Comparison of ENCODE assay signal across 1 cellular context in the genomic region with DNA sequence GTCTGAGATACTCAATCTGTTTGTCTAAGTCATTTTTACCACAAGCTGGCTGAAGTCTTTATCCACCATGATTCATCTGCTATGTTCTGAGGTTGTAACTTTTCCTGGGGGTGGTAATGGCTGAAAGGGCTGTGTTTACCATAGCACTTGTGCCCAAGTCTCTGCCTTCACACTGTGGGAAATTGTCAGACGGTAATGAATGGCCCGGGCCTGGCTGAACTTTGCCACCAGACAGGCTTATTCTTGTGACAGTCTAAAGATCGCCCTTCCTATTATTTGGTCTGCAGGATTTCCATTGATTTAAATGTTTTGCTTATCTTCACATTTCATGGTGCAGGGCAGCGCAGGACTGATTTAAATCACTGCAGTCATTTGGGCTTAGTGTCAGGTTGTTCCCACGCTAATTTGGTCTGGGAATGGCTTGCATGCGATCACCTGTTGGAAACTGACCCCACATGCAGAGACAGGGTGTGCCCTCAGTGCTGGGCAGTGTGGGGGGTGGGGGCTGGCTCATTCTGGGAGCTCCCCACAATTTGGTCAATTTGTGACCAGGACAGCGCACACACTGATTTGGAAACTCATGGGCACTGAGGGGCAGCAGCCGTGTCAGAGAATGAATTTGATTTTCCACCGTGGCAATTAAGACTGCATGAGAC.
TF ChIP-seq lines count a peak whose summit lies in the region.

No MANE protein-coding gene starts in this region.

TF ChIP-seq in HepG2, 621 proteins besides CTCF, POLR2A, EP300 and RAD21 (continued from another document and continues in another):
- TF ChIP-seq, protein P1, sequence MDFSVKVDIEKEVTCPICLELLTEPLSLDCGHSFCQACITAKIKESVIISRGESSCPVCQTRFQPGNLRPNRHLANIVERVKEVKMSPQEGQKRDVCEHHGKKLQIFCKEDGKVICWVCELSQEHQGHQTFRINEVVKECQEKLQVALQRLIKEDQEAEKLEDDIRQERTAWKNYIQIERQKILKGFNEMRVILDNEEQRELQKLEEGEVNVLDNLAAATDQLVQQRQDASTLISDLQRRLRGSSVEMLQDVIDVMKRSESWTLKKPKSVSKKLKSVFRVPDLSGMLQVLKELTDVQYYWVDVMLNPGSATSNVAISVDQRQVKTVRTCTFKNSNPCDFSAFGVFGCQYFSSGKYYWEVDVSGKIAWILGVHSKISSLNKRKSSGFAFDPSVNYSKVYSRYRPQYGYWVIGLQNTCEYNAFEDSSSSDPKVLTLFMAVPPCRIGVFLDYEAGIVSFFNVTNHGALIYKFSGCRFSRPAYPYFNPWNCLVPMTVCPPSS (IDR thresholded peaks at IDR 0.05), result no peak
- peak; percentile 83 for TF ChIP-seq HDAC1 (CRISPR knock-in tag; IDR thresholded peaks at IDR 0.05)
- TF ChIP-seq ZBTB20 (CRISPR knock-in tag; IDR thresholded peaks at IDR 0.05; ENCODE audit: borderline replicate concordance, low read depth), result no peak
- TF ChIP-seq SKI (IDR thresholded peaks at IDR 0.05; ENCODE audit: partially characterized antibody), result peak; percentile 87
- no peak for TF ChIP-seq CBFB (CRISPR knock-in tag; IDR thresholded peaks at IDR 0.05)
- TF ChIP-seq YY1 (IDR thresholded peaks at IDR 0.05; ENCODE audit: insufficient read depth, insufficient replicate concordance, low read depth, low read length), result no peak
- no peak for TF ChIP-seq FOXA1 (IDR thresholded peaks at IDR 0.05)
- 0 out of 2 replicates have a peak, but pooled peaks have one; percentile 5 for TF ChIP-seq FOXA1 (CRISPR knock-in tag; IDR thresholded peaks at IDR 0.05)
- TF ChIP-seq HHEX (CRISPR knock-in tag; IDR thresholded peaks at IDR 0.05), result peak; percentile 62; the same call in 1 of the 2 replicates
- TF ChIP-seq, protein P2, sequence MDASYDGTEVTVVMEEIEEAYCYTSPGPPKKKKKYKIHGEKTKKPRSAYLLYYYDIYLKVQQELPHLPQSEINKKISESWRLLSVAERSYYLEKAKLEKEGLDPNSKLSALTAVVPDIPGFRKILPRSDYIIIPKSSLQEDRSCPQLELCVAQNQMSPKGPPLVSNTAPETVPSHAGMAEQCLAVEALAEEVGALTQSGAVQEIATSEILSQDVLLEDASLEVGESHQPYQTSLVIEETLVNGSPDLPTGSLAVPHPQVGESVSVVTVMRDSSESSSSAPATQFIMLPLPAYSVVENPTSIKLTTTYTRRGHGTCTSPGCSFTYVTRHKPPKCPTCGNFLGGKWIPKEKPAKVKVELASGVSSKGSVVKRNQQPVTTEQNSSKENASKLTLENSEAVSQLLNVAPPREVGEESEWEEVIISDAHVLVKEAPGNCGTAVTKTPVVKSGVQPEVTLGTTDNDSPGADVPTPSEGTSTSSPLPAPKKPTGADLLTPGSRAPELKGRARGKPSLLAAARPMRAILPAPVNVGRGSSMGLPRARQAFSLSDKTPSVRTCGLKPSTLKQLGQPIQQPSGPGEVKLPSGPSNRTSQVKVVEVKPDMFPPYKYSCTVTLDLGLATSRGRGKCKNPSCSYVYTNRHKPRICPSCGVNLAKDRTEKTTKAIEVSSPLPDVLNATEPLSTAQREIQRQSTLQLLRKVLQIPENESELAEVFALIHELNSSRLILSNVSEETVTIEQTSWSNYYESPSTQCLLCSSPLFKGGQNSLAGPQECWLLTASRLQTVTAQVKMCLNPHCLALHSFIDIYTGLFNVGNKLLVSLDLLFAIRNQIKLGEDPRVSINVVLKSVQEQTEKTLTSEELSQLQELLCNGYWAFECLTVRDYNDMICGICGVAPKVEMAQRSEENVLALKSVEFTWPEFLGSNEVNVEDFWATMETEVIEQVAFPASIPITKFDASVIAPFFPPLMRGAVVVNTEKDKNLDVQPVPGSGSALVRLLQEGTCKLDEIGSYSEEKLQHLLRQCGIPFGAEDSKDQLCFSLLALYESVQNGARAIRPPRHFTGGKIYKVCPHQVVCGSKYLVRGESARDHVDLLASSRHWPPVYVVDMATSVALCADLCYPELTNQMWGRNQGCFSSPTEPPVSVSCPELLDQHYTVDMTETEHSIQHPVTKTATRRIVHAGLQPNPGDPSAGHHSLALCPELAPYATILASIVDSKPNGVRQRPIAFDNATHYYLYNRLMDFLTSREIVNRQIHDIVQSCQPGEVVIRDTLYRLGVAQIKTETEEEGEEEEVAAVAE (CRISPR knock-in tag; IDR thresholded peaks at IDR 0.05; ENCODE audit: borderline replicate concordance), result no peak
- no peak for TF ChIP-seq TAF1 (CRISPR knock-in tag; IDR thresholded peaks at IDR 0.05)
- no peak for TF ChIP-seq KDM6A (CRISPR knock-in tag; IDR thresholded peaks at IDR 0.05; ENCODE audit: low read depth)
- TF ChIP-seq RCOR2 (CRISPR knock-in tag; IDR thresholded peaks at IDR 0.05), result 0 out of 2 replicates have a peak, but pooled peaks have one; percentile 51
- TF ChIP-seq BCL6 (CRISPR knock-in tag; IDR thresholded peaks at IDR 0.05), result peak; percentile 72
- TF ChIP-seq ZSCAN9 (CRISPR knock-in tag; IDR thresholded peaks at IDR 0.05; ENCODE audit: borderline replicate concordance), result no peak
- TF ChIP-seq, protein P3, sequence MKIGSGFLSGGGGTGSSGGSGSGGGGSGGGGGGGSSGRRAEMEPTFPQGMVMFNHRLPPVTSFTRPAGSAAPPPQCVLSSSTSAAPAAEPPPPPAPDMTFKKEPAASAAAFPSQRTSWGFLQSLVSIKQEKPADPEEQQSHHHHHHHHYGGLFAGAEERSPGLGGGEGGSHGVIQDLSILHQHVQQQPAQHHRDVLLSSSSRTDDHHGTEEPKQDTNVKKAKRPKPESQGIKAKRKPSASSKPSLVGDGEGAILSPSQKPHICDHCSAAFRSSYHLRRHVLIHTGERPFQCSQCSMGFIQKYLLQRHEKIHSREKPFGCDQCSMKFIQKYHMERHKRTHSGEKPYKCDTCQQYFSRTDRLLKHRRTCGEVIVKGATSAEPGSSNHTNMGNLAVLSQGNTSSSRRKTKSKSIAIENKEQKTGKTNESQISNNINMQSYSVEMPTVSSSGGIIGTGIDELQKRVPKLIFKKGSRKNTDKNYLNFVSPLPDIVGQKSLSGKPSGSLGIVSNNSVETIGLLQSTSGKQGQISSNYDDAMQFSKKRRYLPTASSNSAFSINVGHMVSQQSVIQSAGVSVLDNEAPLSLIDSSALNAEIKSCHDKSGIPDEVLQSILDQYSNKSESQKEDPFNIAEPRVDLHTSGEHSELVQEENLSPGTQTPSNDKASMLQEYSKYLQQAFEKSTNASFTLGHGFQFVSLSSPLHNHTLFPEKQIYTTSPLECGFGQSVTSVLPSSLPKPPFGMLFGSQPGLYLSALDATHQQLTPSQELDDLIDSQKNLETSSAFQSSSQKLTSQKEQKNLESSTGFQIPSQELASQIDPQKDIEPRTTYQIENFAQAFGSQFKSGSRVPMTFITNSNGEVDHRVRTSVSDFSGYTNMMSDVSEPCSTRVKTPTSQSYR (CRISPR knock-in tag; IDR thresholded peaks at IDR 0.05; ENCODE audit: borderline replicate concordance), result no peak
- TF ChIP-seq, protein P4, sequence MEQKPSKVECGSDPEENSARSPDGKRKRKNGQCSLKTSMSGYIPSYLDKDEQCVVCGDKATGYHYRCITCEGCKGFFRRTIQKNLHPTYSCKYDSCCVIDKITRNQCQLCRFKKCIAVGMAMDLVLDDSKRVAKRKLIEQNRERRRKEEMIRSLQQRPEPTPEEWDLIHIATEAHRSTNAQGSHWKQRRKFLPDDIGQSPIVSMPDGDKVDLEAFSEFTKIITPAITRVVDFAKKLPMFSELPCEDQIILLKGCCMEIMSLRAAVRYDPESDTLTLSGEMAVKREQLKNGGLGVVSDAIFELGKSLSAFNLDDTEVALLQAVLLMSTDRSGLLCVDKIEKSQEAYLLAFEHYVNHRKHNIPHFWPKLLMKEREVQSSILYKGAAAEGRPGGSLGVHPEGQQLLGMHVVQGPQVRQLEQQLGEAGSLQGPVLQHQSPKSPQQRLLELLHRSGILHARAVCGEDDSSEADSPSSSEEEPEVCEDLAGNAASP (CRISPR knock-in tag; IDR thresholded peaks at IDR 0.05; ENCODE audit: borderline replicate concordance), result no peak
- no peak for TF ChIP-seq GTF3A (CRISPR knock-in tag; conservative IDR thresholded peaks at IDR 0.05)
- TF ChIP-seq HNF4G (IDR thresholded peaks at IDR 0.05; ENCODE audit: borderline replicate concordance, low read depth, low read length), result peak; percentile 81
- TF ChIP-seq HNF4G (CRISPR knock-in tag; IDR thresholded peaks at IDR 0.05; ENCODE audit: borderline replicate concordance, low read depth), result no peak
- TF ChIP-seq, protein P5, sequence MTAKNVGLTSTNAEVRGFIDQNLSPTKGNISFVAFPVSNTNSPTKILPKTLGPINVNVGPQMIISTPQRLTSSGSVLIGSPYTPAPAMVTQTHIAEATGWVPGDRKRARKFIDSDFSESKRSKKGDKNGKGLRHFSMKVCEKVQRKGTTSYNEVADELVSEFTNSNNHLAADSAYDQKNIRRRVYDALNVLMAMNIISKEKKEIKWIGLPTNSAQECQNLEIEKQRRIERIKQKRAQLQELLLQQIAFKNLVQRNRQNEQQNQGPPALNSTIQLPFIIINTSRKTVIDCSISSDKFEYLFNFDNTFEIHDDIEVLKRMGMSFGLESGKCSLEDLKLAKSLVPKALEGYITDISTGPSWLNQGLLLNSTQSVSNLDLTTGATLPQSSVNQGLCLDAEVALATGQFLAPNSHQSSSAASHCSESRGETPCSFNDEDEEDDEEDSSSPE (CRISPR knock-in tag; IDR thresholded peaks at IDR 0.05), result no peak
- no peak for TF ChIP-seq ZBTB42 (CRISPR knock-in tag; IDR thresholded peaks at IDR 0.05)
- TF ChIP-seq HMG20A (CRISPR knock-in tag; IDR thresholded peaks at IDR 0.05; ENCODE audit: borderline replicate concordance), result peak; percentile 70
- no peak for TF ChIP-seq NKX3-1 (CRISPR knock-in tag; IDR thresholded peaks at IDR 0.05)
- TF ChIP-seq ZNF83 (CRISPR knock-in tag; IDR thresholded peaks at IDR 0.05; ENCODE audit: borderline replicate concordance), result no peak
- no peak for TF ChIP-seq GLI4 (CRISPR knock-in tag; IDR thresholded peaks at IDR 0.05; ENCODE audit: borderline replicate concordance)
- TF ChIP-seq PHF21A (CRISPR knock-in tag; IDR thresholded peaks at IDR 0.05), result peak; percentile 93
- TF ChIP-seq ZNF747 (CRISPR knock-in tag; IDR thresholded peaks at IDR 0.05; ENCODE audit: borderline replicate concordance), result no peak
- TF ChIP-seq ZNF121 (CRISPR knock-in tag; IDR thresholded peaks at IDR 0.05), result no peak
- no peak for TF ChIP-seq ELF3 (CRISPR knock-in tag; IDR thresholded peaks at IDR 0.05)
- TF ChIP-seq ZNF891 (CRISPR knock-in tag; IDR thresholded peaks at IDR 0.05), result no peak
- no peak for TF ChIP-seq SOX13 (IDR thresholded peaks at IDR 0.05)
- TF ChIP-seq SOX13 (CRISPR knock-in tag; conservative IDR thresholded peaks at IDR 0.05 in 1 of 2, IDR thresholded peaks at IDR 0.05 in 1 of 2), result peak in 1 of 2 experiments; percentile 61; a peak in 2 of 4 replicates
- no peak for TF ChIP-seq MAFF (IDR thresholded peaks at IDR 0.05; ENCODE audit: low read depth, low read length)
- TF ChIP-seq ZBTB7B (CRISPR knock-in tag; IDR thresholded peaks at IDR 0.05), result no peak
- TF ChIP-seq EED (CRISPR knock-in tag; IDR thresholded peaks at IDR 0.05), result no peak
- TF ChIP-seq, protein P6, sequence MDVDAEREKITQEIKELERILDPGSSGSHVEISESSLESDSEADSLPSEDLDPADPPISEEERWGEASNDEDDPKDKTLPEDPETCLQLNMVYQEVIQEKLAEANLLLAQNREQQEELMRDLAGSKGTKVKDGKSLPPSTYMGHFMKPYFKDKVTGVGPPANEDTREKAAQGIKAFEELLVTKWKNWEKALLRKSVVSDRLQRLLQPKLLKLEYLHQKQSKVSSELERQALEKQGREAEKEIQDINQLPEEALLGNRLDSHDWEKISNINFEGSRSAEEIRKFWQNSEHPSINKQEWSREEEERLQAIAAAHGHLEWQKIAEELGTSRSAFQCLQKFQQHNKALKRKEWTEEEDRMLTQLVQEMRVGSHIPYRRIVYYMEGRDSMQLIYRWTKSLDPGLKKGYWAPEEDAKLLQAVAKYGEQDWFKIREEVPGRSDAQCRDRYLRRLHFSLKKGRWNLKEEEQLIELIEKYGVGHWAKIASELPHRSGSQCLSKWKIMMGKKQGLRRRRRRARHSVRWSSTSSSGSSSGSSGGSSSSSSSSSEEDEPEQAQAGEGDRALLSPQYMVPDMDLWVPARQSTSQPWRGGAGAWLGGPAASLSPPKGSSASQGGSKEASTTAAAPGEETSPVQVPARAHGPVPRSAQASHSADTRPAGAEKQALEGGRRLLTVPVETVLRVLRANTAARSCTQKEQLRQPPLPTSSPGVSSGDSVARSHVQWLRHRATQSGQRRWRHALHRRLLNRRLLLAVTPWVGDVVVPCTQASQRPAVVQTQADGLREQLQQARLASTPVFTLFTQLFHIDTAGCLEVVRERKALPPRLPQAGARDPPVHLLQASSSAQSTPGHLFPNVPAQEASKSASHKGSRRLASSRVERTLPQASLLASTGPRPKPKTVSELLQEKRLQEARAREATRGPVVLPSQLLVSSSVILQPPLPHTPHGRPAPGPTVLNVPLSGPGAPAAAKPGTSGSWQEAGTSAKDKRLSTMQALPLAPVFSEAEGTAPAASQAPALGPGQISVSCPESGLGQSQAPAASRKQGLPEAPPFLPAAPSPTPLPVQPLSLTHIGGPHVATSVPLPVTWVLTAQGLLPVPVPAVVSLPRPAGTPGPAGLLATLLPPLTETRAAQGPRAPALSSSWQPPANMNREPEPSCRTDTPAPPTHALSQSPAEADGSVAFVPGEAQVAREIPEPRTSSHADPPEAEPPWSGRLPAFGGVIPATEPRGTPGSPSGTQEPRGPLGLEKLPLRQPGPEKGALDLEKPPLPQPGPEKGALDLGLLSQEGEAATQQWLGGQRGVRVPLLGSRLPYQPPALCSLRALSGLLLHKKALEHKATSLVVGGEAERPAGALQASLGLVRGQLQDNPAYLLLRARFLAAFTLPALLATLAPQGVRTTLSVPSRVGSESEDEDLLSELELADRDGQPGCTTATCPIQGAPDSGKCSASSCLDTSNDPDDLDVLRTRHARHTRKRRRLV (CRISPR knock-in tag; IDR thresholded peaks at IDR 0.05), result no peak
- peak; percentile 39; the same call in 1 of the 2 replicates for TF ChIP-seq GATAD2A (CRISPR knock-in tag; IDR thresholded peaks at IDR 0.05)
- TF ChIP-seq ZNF143 (CRISPR knock-in tag; IDR thresholded peaks at IDR 0.05), result no peak
- TF ChIP-seq, protein P7, sequence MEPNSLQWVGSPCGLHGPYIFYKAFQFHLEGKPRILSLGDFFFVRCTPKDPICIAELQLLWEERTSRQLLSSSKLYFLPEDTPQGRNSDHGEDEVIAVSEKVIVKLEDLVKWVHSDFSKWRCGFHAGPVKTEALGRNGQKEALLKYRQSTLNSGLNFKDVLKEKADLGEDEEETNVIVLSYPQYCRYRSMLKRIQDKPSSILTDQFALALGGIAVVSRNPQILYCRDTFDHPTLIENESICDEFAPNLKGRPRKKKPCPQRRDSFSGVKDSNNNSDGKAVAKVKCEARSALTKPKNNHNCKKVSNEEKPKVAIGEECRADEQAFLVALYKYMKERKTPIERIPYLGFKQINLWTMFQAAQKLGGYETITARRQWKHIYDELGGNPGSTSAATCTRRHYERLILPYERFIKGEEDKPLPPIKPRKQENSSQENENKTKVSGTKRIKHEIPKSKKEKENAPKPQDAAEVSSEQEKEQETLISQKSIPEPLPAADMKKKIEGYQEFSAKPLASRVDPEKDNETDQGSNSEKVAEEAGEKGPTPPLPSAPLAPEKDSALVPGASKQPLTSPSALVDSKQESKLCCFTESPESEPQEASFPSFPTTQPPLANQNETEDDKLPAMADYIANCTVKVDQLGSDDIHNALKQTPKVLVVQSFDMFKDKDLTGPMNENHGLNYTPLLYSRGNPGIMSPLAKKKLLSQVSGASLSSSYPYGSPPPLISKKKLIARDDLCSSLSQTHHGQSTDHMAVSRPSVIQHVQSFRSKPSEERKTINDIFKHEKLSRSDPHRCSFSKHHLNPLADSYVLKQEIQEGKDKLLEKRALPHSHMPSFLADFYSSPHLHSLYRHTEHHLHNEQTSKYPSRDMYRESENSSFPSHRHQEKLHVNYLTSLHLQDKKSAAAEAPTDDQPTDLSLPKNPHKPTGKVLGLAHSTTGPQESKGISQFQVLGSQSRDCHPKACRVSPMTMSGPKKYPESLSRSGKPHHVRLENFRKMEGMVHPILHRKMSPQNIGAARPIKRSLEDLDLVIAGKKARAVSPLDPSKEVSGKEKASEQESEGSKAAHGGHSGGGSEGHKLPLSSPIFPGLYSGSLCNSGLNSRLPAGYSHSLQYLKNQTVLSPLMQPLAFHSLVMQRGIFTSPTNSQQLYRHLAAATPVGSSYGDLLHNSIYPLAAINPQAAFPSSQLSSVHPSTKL (CRISPR knock-in tag; IDR thresholded peaks at IDR 0.05), result peak; percentile 43; the same call in 1 of the 2 replicates
